7 cellular contexts compared by ENCODE assay signal in the genomic region with DNA sequence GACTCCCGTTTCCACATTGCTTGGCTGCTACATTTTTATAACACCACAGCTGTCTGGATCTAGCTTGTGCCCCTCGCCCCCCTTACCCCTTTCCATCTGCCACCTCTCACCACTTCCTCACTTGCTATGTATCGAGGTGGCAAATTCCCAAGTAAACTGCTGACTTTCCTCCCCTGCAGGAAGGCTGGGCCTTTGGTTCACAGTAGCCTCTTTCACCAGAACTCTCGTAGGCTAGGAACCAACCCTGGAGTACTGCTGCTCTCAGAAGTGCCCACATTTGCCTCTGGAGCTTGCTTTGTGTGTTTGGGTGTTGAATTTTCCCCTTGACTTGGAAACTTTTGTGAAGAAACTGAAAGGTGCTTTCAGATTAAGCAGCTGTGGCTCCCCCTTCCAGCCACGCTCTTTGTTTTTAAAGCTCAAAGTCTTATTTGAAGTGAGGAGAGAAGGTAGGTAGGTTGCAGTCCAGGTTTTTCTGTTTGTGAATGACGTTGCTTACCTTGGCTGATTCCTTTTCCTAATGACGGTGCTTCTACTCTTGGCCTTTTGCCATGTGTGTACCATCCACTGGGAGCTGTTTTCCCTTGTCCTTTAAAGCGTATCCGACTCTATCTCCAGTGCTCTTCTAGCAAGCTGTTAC.
DNase-seq lines count a peak whose midpoint lies in the region; ATAC-seq and TF ChIP-seq lines count a peak whose summit lies in the region.

No MANE protein-coding gene starts in this region.

- DNase-seq in OCI-LY7 (ENCODE audit: low spot score), result peak; percentile 59
- DNase-seq in endodermal cell, result peak; percentile 71
- DNase-seq in pons (ENCODE audit: low spot score), result peak; percentile 50
- no peak for DNase-seq in NCI-H2227 treated with DMSO at 0.1 percent for 48 hours (lab: John Stamatoyannopoulos, UW)
- DNase-seq in SK-N-DZ (ENCODE audit: low spot score), result no peak

- H3K4me2 ChIP-seq in OCI-LY7 (ENCODE audit: low read length), result peak overlapping the region; percentile 95

- H3K27me3 Mint-ChIP-seq in IgD-negative memory B cell, result peaks cover 17% of the 10 kb centered on the region
- H3K27me3 Mint-ChIP-seq in endodermal cell (ENCODE audit: insufficient read depth), result no peaks in the 10 kb centered on the region

- ATAC-seq in GM21786 (IDR thresholded peaks at IDR 0.05; ENCODE audit: unreplicated experiment), result no peak

- H3K36me3 Mint-ChIP-seq in IgD-negative memory B cell (no peaks in the 10 kb centered on the region), endodermal cell (ENCODE audit: low read depth) (peaks cover 3% of the 10 kb centered on the region)

- no peaks in the 10 kb centered on the region for H4K20me1 ChIP-seq in OCI-LY7 (ENCODE audit: insufficient read depth, low read length)

- peak overlapping the region in 2 of 3 donors; percentile 36 to 85 for H3K27ac Mint-ChIP-seq in IgD-negative memory B cell
- H3K27ac Mint-ChIP-seq in endodermal cell, result peak overlapping the region; percentile 82

- H2AFZ ChIP-seq in OCI-LY7 (ENCODE audit: low read length), result peak overlapping the region; percentile 55; the same call in 1 of the 2 replicates

- H3K27me3 ChIP-seq in endodermal cell (ENCODE audit: control insufficient read depth, insufficient read depth, low read length, poor library complexity, severe bottlenecking), result no peaks in the 10 kb centered on the region

- H3K9me3 Mint-ChIP-seq in IgD-negative memory B cell, result peaks cover 0 to 6% (median 2%) of the 10 kb centered on the region in 3 donors
- H3K9me3 Mint-ChIP-seq in endodermal cell, result peaks cover 9% of the 10 kb centered on the region

- intact Hi-C loops in OCI-LY7 (cut with micrococcal nuclease; ENCODE audit: unreplicated experiment), result loop anchor here (1.0 to 2.0 kb wide), 3 partner anchors 15 to 69 kb away; no protein-coding TSS in a partner anchor

- H3K4me1 Mint-ChIP-seq in IgD-negative memory B cell (peaks cover 14 to 72% (median 49%) of the 10 kb centered on the region in 3 donors), endodermal cell (peaks cover 40% of the 10 kb centered on the region)

- POLR2A ChIA-PET in OCI-LY7 (lab: Charles Lee), result interaction anchor here (0.6 to 10.8 kb wide), 27 partner anchors 9 to 898 kb away, joined by 3 to 131 read pairs (median 4); a partner anchor contains a TSS

- CTCF ChIA-PET in OCI-LY7 (lab: Charles Lee; ENCODE audit: unreplicated experiment), result interaction anchor here (0.7 to 3.2 kb wide), 4 partner anchors 9 to 120 kb away, joined by 3 to 13 read pairs (median 4); no protein-coding TSS in a partner anchor

- BruUV-seq in OCI-LY7 (replicated peaks; lab: Mats Ljungman, UMichigan), result no TSS peak

- H3K27ac ChIP-seq in OCI-LY7 (ENCODE audit: low read depth, low read length, poor library complexity, severe bottlenecking) (peak overlapping the region; percentile 87), endodermal cell (ENCODE audit: low read depth, low read length) (no peak overlapping the region)

- peak overlapping the region in 3 of 4 donors; percentile 13 to 71 (median 68) for H3K4me3 Mint-ChIP-seq in IgD-negative memory B cell
- H3K4me3 Mint-ChIP-seq in endodermal cell, result no peak overlapping the region

- H3K4me1 ChIP-seq in OCI-LY7 (ENCODE audit: insufficient read depth, low read length, poor library complexity, severe bottlenecking) (peaks cover 90% of the 10 kb centered on the region), endodermal cell (ENCODE audit: control insufficient read depth, insufficient read depth, low read length) (peaks cover 4% of the 10 kb centered on the region)

- H3K9me3 ChIP-seq in OCI-LY7 (ENCODE audit: low read length) (peaks cover 18% of the 10 kb centered on the region; the same call in 1 of the 2 replicates), endodermal cell (ENCODE audit: control insufficient read depth, low read length) (peaks cover 13% of the 10 kb centered on the region)

- no peaks in the 10 kb centered on the region for H3K9me2 ChIP-seq in OCI-LY7 (ENCODE audit: insufficient read depth, low read length)

- 80 to 91% methylated on average over 5 to 9 of the region's 9 CpGs for WGBS in endodermal cell (ENCODE audit: insufficient coverage in 1 of 2, insufficient read length in 1 of 2), 2 experiments

- 0 out of 2 replicates have a peak, but pooled peaks have one; percentile 16 for TF ChIP-seq CTCF in OCI-LY7 (conservative IDR thresholded peaks at IDR 0.05; ENCODE audit: low read length)
- TF ChIP-seq CTCF in endodermal cell (conservative IDR thresholded peaks at IDR 0.05), result no peak

- H3K9ac ChIP-seq in endodermal cell (ENCODE audit: extremely low read depth, low read length, poor library complexity, severe bottlenecking), result no peak overlapping the region

- peak overlapping the region; percentile 65 for H3K4me3 ChIP-seq in OCI-LY7 (ENCODE audit: low read depth, low read length, poor library complexity, severe bottlenecking)
- peak overlapping the region; percentile 15 for H3K4me3 ChIP-seq in endodermal cell (ENCODE audit: low read length)

- peaks cover 100% of the 10 kb centered on the region for H3K79me2 ChIP-seq in OCI-LY7 (ENCODE audit: insufficient read depth, low read depth, low read length)

- H3K36me3 ChIP-seq in OCI-LY7 (ENCODE audit: insufficient read depth, low read length) (peaks cover 3% of the 10 kb centered on the region; the same call in 1 of the 2 replicates), endodermal cell (ENCODE audit: control insufficient read depth, insufficient read depth, low read length) (no peaks in the 10 kb centered on the region)

Comparison
In these comparisons a context has a peak if more than half of its experiments do, and no peak if none do; other contexts are left out.
1. DNase-seq: peak in OCI-LY7 (single experiment), endodermal cell (single experiment) and pons (single experiment); none in NCI-H2227 treated with DMSO at 0.1 percent for 48 hours (single experiment) and SK-N-DZ (single experiment).